Comparison of ENCODE assay signal across 11 cellular contexts in the genomic region with DNA sequence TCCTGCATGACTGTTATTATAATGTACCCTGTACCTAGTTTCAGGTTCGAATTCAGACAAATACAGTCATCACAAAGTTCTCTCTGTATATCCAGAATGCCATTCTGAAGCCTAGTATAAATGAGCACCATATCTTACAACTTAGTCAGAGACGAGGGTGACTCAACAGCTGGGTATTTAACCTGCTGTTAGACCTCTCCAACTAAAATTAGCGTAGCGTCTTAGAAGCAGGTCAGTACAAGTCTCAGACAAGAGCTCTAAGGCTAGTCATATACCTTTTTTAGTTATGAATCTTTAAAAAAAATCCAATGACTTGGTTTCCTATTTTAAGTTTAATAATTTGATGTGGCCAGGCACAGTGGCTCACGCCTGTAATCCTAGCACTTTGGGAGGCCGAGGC.
DNase-seq lines count a peak whose midpoint lies in the region; ATAC-seq, FAIRE-seq and TF ChIP-seq lines count a peak whose summit lies in the region.
"Had no signal": no experiment of that assay in that cellular context is flagged by ENCODE, and none has a peak within 500 bp of the region (broad histone marks: within the 10 kb centered on the region; RNA-seq: fewer than 3 reads in every experiment).

No MANE protein-coding gene starts in this region.

- intact Hi-C loops in left lung (cut with DNase I), result no loop called here

- CTCF ChIA-PET in AG04450 (lab: Charles Lee), result no interaction called here

- H3K27ac ChIP-seq in AG04450 (ENCODE audit: low read depth, low read length), result no peak overlapping the region
- no peak overlapping the region for H3K27ac ChIP-seq in left lung
- H3K27ac ChIP-seq: C4-2B had no signal

- POLR2A ChIA-PET in AG04450 (lab: Yijun Ruan, JAX), result interaction anchor here (0.6 kb wide), 1 partner anchor 1783 kb away, joined by 10 read pairs; no protein-coding TSS in a partner anchor

- H3K36me3 ChIP-seq in left lung, result no peaks in the 10 kb centered on the region

- TF ChIP-seq CTCF in AG04450 (IDR thresholded peaks at IDR 0.05; ENCODE audit: low read depth, low read length) (no peak), choroid plexus epithelial cell (conservative IDR thresholded peaks at IDR 0.05; ENCODE audit: low read depth, low read length) (no peak), left lung (IDR thresholded peaks at IDR 0.05) (no peak)

- ATAC-seq in left lung (peak; percentile 67), GM18511 (IDR thresholded peaks at IDR 0.05; ENCODE audit: unreplicated experiment) (no peak)

- peak; percentile 73 for DNase-seq in AG04450 (ENCODE audit: low read depth, low spot score)
- peak; percentile 54 for DNase-seq in HTR-8/SVneo (ENCODE audit: insufficient read length, low spot score)
- DNase-seq in choroid plexus epithelial cell (ENCODE audit: low read depth), result peak; percentile 97
- no peak for DNase-seq in left lung
- no peak for DNase-seq in GDM1 (lab: John Stamatoyannopoulos, UW)
- no peak for DNase-seq in HuH-7.5 (ENCODE audit: low spot score)
- DNase-seq in T-helper 2 cell, result no peak
- DNase-seq: activated CD4-positive, alpha-beta T cell treated with anti-CD3 and anti-CD28 coated beads for 48 hours; NCI-H1417 treated with DMSO at 0.1 percent for 48 hours had no signal

- H3K4me3 ChIP-seq in AG04450 (ENCODE audit: low read depth, low read length) (no peak overlapping the region), choroid plexus epithelial cell (ENCODE audit: low read depth, low read length) (no peak overlapping the region), left lung (no peak overlapping the region)

- no peak for FAIRE-seq in HTR-8/SVneo (lab: Jason Lieb, UNC)

- H3K9me3 ChIP-seq in AG04450 (ENCODE audit: control insufficient read depth, insufficient read depth, low read length) (no peaks in the 10 kb centered on the region), left lung (no peaks in the 10 kb centered on the region)

- H3K27me3 ChIP-seq in AG04450 (ENCODE audit: control insufficient read depth, insufficient read depth, low read length) (no peaks in the 10 kb centered on the region), left lung (no peaks in the 10 kb centered on the region)

- peaks cover 0 to 14% of the 10 kb centered on the region in 2 donors for H3K4me1 ChIP-seq in left lung

Comparison
In these comparisons a context has a peak if more than half of its experiments do, and no peak if none do; other contexts are left out.
1. DNase-seq: peak in AG04450 (single experiment), HTR-8/SVneo (single experiment) and choroid plexus epithelial cell (single experiment); none in left lung (0 of 2), GDM1 (single experiment), HuH-7.5 (single experiment) and T-helper 2 cell (0 of 5).